ENCODE assay signal across 8 cellular contexts in genomic region chr12:98532687-98533304, GRCh38. TPM values are rescaled to one million over a fixed set of nuclear protein-coding genes. Genes with fewer than 3 reads are reported as not detected.
DNase-seq lines count a peak whose midpoint lies in the region; ATAC-seq and TF ChIP-seq lines count a peak whose summit lies in the region.

No MANE protein-coding gene starts in this region.

- ATAC-seq in naive B cell (ENCODE audit: low read depth in 2 of 2) (peak; percentile 56 to 57), GM21619 (IDR thresholded peaks at IDR 0.05; ENCODE audit: unreplicated experiment) (no peak)
- no peak for ATAC-seq in stimulated activated memory B cell treated with anti-CD40 and anti-IgM and Interleukin-4, amounts not matched to agents 10 μg/mL and 1 μg/mL and 100 μg/mL, for 72 hours

- peaks cover 19% of the 10 kb centered on the region for H3K4me1 ChIP-seq in Caco-2

- TF ChIP-seq CTCF in Caco-2 (IDR thresholded peaks at IDR 0.05; ENCODE audit: insufficient read depth in 1 of 2, low read depth in 1 of 2, low read length in 1 of 2, severe bottlenecking in 1 of 2, unreplicated experiment in 1 of 2) = peak; percentile 62 to 75
- no peak for TF ChIP-seq CTCF in GM20000 (IDR thresholded peaks at IDR 0.05; ENCODE audit: extremely low read depth, missing control alignments)
- peak; percentile 60 for TF ChIP-seq CTCF in cardiac fibroblast (IDR thresholded peaks at IDR 0.05; ENCODE audit: low read depth, low read length)

- intact Hi-C loops in Caco-2 (cut with micrococcal nuclease; ENCODE audit: unreplicated experiment) = loop anchor here (1.0 to 5.0 kb wide), 4 partner anchors 41 to 120 kb away; no protein-coding TSS in a partner anchor

- H3K9me3 Mint-ChIP-seq in Caco-2 (ENCODE audit: unreplicated experiment) (no peaks in the 10 kb centered on the region), naive B cell (no peaks in the 10 kb centered on the region)
- no peaks in the 10 kb centered on the region for H3K9me3 Mint-ChIP-seq in stimulated activated memory B cell treated with anti-CD40 and anti-IgM and Interleukin-4, amounts not matched to agents 10 μg/mL and 1 μg/mL and 100 μg/mL, for 72 hours

- H3K27me3 Mint-ChIP-seq in Caco-2 (ENCODE audit: insufficient read depth, unreplicated experiment) (no peaks in the 10 kb centered on the region), naive B cell (no peaks in the 10 kb centered on the region)
- no peaks in the 10 kb centered on the region for H3K27me3 Mint-ChIP-seq in stimulated activated memory B cell treated with anti-CD40 and anti-IgM and Interleukin-4, amounts not matched to agents 10 μg/mL and 1 μg/mL and 100 μg/mL, for 72 hours

- no peak overlapping the region for H3K4me3 Mint-ChIP-seq in Caco-2 (ENCODE audit: unreplicated experiment)
- H3K4me3 Mint-ChIP-seq in naive B cell = no peak overlapping the region
- H3K4me3 Mint-ChIP-seq in stimulated activated memory B cell treated with anti-CD40 and anti-IgM and Interleukin-4, amounts not matched to agents 10 μg/mL and 1 μg/mL and 100 μg/mL, for 72 hours = no peak overlapping the region

- POLR2A ChIA-PET in Caco-2 (lab: Charles Lee) = interaction anchor here (0.6 kb wide), 1 partner anchor 45 kb away, joined by 3 read pairs; no protein-coding TSS in a partner anchor

- peak in 1 of 2 experiments; percentile 77 for DNase-seq in Caco-2
- DNase-seq in GM20000 (ENCODE audit: low spot score) = peak; percentile 21
- peak; percentile 64 for DNase-seq in NOMO-1 treated with DMSO at 0.1 percent for 48 hours (lab: John Stamatoyannopoulos, UW; ENCODE audit: unreplicated experiment)
- peak; percentile 65 to 75 for DNase-seq in cardiac fibroblast (ENCODE audit: low read depth in 2 of 2)
- peak; percentile 44 for DNase-seq in naive B cell
- no peak for DNase-seq in mucosa of gallbladder (ENCODE audit: low spot score)

- no peaks in the 10 kb centered on the region for H3K27me3 ChIP-seq in Caco-2 (replicated peaks; ENCODE audit: control insufficient read depth, insufficient read depth, low read length)

- no peaks in the 10 kb centered on the region for H3K9me3 ChIP-seq in Caco-2

- peaks cover 2% of the 10 kb centered on the region for H3K36me3 ChIP-seq in Caco-2 (ENCODE audit: control insufficient read depth, insufficient read depth, low read length)

- no TSS peak for BruUV-seq in Caco-2 (replicated peaks; lab: Mats Ljungman, UMichigan)

- CTCF ChIA-PET in Caco-2 (lab: Charles Lee) = interaction anchor here (0.6 to 1.8 kb wide), 3 partner anchors 32 to 108 kb away, joined by 3 to 11 read pairs (median 3); no protein-coding TSS in a partner anchor

- H3K4me3 ChIP-seq in Caco-2 (ENCODE audit: low read depth, low read length) = no peak overlapping the region
- H3K4me3 ChIP-seq in cardiac fibroblast (replicated peaks in 1 of 2; ENCODE audit: low read depth in 2 of 2, low read length in 2 of 2) = no peak overlapping the region

- H3K36me3 Mint-ChIP-seq in Caco-2 (ENCODE audit: insufficient read depth, unreplicated experiment) (peaks cover 97% of the 10 kb centered on the region), naive B cell (peaks cover 0 to 16% of the 10 kb centered on the region in 2 donors)
- peaks cover 43% of the 10 kb centered on the region for H3K36me3 Mint-ChIP-seq in stimulated activated memory B cell treated with anti-CD40 and anti-IgM and Interleukin-4, amounts not matched to agents 10 μg/mL and 1 μg/mL and 100 μg/mL, for 72 hours

- peak overlapping the region; percentile 69 for H3K27ac Mint-ChIP-seq in Caco-2 (ENCODE audit: unreplicated experiment)
- H3K27ac Mint-ChIP-seq in naive B cell = no peak overlapping the region
- H3K27ac Mint-ChIP-seq in stimulated activated memory B cell treated with anti-CD40 and anti-IgM and Interleukin-4, amounts not matched to agents 10 μg/mL and 1 μg/mL and 100 μg/mL, for 72 hours = no peak overlapping the region

- H3K4me1 Mint-ChIP-seq in Caco-2 (ENCODE audit: low read depth, unreplicated experiment) (peaks cover 4% of the 10 kb centered on the region), naive B cell (peaks cover 0 to under 1% (median 0%) of the 10 kb centered on the region in 3 donors)
- H3K4me1 Mint-ChIP-seq in stimulated activated memory B cell treated with anti-CD40 and anti-IgM and Interleukin-4, amounts not matched to agents 10 μg/mL and 1 μg/mL and 100 μg/mL, for 72 hours = no peaks in the 10 kb centered on the region

RNA-seq across cellular contexts. Expression of gene TMPO, which starts 17.4 kb away (rescaled TPM):
- total RNA-seq in Caco-2 (2022) (203 and 212 TPM in 2 replicates), mucosa of gallbladder (70.1 TPM)
- polyA plus RNA-seq in naive B cell (ENCODE audit: low read depth in 6 of 6) = 10 to 100 TPM; 30.7 to 83.0 (median 77.8) TPM

Comparison
In these comparisons a context has a peak if more than half of its experiments do, and no peak if none do; other contexts are left out.
1. ATAC-seq: peak in naive B cell (2 of 2); none in stimulated activated memory B cell treated with anti-CD40 and anti-IgM and Interleukin-4, amounts not matched to agents 10 μg/mL and 1 μg/mL and 100 μg/mL, for 72 hours (single experiment) and GM21619 (single experiment).